Comparison of ENCODE assay signal across 8 cellular contexts in genomic region chr17:79391808-79392233, GRCh38.
DNase-seq lines count a peak whose midpoint lies in the region; ATAC-seq and TF ChIP-seq lines count a peak whose summit lies in the region.

No MANE protein-coding gene starts in this region.

- no peaks in the 10 kb centered on the region for H3K9me2 ChIP-seq in SK-N-SH

- intact Hi-C loops in activated naive CD4-positive, alpha-beta T cell treated with anti-CD3 and anti-CD28 coated beads for 36 hours (cut with micrococcal nuclease): loop anchor here (1.0 to 2.0 kb wide), 3 partner anchors 205 to 346 kb away; no protein-coding TSS in a partner anchor
- intact Hi-C loops in posterior cingulate gyrus (cut with DNase I): loop anchor here (5.0 kb wide), 1 partner anchor 370 kb away; the partner anchor contains the start of gene C1QTNF1

- TF ChIP-seq CTCF in SK-N-SH (IDR thresholded peaks at IDR 0.05): peak; percentile 95
- TF ChIP-seq CTCF in glutamatergic neuron (IDR thresholded peaks at IDR 0.05; ENCODE audit: partially characterized antibody, unreplicated experiment): peak; percentile 93

- no peak overlapping the region; a peak in 1 of 4 replicates for H3K4me3 ChIP-seq in SK-N-SH (ENCODE audit: low read depth in 2 of 2, low read length in 1 of 2)

- H3K4me3 Mint-ChIP-seq in activated naive CD4-positive, alpha-beta T cell treated with anti-CD3 and anti-CD28 coated beads for 36 hours: no peak overlapping the region
- H3K4me3 Mint-ChIP-seq in glutamatergic neuron (ENCODE audit: unreplicated experiment): no peak overlapping the region

- peaks cover 62% of the 10 kb centered on the region for H3K27me3 ChIP-seq in SK-N-SH (ENCODE audit: insufficient read depth)

- H3K36me3 Mint-ChIP-seq in activated naive CD4-positive, alpha-beta T cell treated with anti-CD3 and anti-CD28 coated beads for 36 hours (ENCODE audit: low read depth): no peaks in the 10 kb centered on the region
- peaks cover 14% of the 10 kb centered on the region for H3K36me3 Mint-ChIP-seq in glutamatergic neuron (ENCODE audit: unreplicated experiment)

- H3K27me3 Mint-ChIP-seq in activated naive CD4-positive, alpha-beta T cell treated with anti-CD3 and anti-CD28 coated beads for 36 hours (ENCODE audit: low read depth): peaks cover 48% of the 10 kb centered on the region
- H3K27me3 Mint-ChIP-seq in glutamatergic neuron (ENCODE audit: unreplicated experiment): peaks cover 18% of the 10 kb centered on the region

- H3K27ac ChIP-seq in SK-N-SH (ENCODE audit: low read depth in 2 of 2, low read length in 1 of 2): no peak overlapping the region

- DNase-seq in EH (ENCODE audit: low read depth): peak; percentile 61
- peak; percentile 72 for DNase-seq in NAMALWA (ENCODE audit: low spot score)
- peak; percentile 94 for DNase-seq in SK-N-SH
- peak; percentile 77 for DNase-seq in activated naive CD4-positive, alpha-beta T cell treated with anti-CD3 and anti-CD28 coated beads for 36 hours
- peak; percentile 87 for DNase-seq in glutamatergic neuron
- peak; percentile 55 to 95 (median 80) for DNase-seq in posterior cingulate gyrus
- DNase-seq in ureter (ENCODE audit: low spot score): peak; percentile 85

- H3K4me1 ChIP-seq in SK-N-SH (ENCODE audit: control insufficient read depth in 1 of 2, insufficient read depth in 2 of 2, low read depth in 1 of 2, low read length in 1 of 2): no peaks in the 10 kb centered on the region; a peak in 1 of 4 replicates

- peaks cover 3% of the 10 kb centered on the region for H3K4me1 Mint-ChIP-seq in activated naive CD4-positive, alpha-beta T cell treated with anti-CD3 and anti-CD28 coated beads for 36 hours (ENCODE audit: low read depth)
- H3K4me1 Mint-ChIP-seq in glutamatergic neuron (ENCODE audit: low read depth, unreplicated experiment): peaks cover 34% of the 10 kb centered on the region

- no peak overlapping the region for H3K4me2 ChIP-seq in SK-N-SH

- H2AFZ ChIP-seq in SK-N-SH (ENCODE audit: low read depth): no peak overlapping the region

- 4% methylated on average over 17 of the region's 18 CpGs for WGBS in SK-N-SH (ENCODE audit: low lambda C conversion rate)

- H3K79me2 ChIP-seq in SK-N-SH (ENCODE audit: insufficient read depth): no peaks in the 10 kb centered on the region

- H3K9me3 ChIP-seq in SK-N-SH: no peaks in the 10 kb centered on the region

- TF ChIP-seq RAD21 in SK-N-SH (IDR thresholded peaks at IDR 0.05; ENCODE audit: low read length): peak; percentile 87

- POLR2A ChIA-PET in SK-N-SH (lab: Yijun Ruan, JAX): interaction anchor here (0.6 kb wide), 2 partner anchors 202 to 304 kb away, joined by 3 read pairs; no protein-coding TSS in a partner anchor

- no peaks in the 10 kb centered on the region for H3F3A ChIP-seq in SK-N-SH (replicated peaks; ENCODE audit: insufficient read depth)

- no peak overlapping the region for H3K27ac Mint-ChIP-seq in activated naive CD4-positive, alpha-beta T cell treated with anti-CD3 and anti-CD28 coated beads for 36 hours
- H3K27ac Mint-ChIP-seq in glutamatergic neuron (ENCODE audit: unreplicated experiment): no peak overlapping the region

- ATAC-seq in HG03196 (IDR thresholded peaks at IDR 0.05; ENCODE audit: unreplicated experiment): no peak

- no peak overlapping the region for H3K9ac ChIP-seq in SK-N-SH

- TF ChIP-seq EP300 in SK-N-SH (IDR thresholded peaks at IDR 0.05; ENCODE audit: borderline replicate concordance in 1 of 2, low read depth in 1 of 2, low read length in 1 of 2): no peak

- H3K9me3 Mint-ChIP-seq in activated naive CD4-positive, alpha-beta T cell treated with anti-CD3 and anti-CD28 coated beads for 36 hours: no peaks in the 10 kb centered on the region
- peaks cover 30% of the 10 kb centered on the region for H3K9me3 Mint-ChIP-seq in glutamatergic neuron (ENCODE audit: unreplicated experiment)

- CTCF ChIA-PET in SK-N-SH (lab: Yijun Ruan, JAX): interaction anchor here (0.5 to 23.4 kb wide), 98 partner anchors 7 to 405 kb away, joined by 3 to 1340 read pairs (median 7); partner anchors contain the start of genes ENGASE and RBFOX3
- CTCF ChIA-PET in activated naive CD4-positive, alpha-beta T cell treated with anti-CD3 and anti-CD28 coated beads for 36 hours (lab: Charles Lee): interaction anchor here (0.6 to 4.4 kb wide), 20 partner anchors 9 to 346 kb away, joined by 3 to 61 read pairs (median 4); no protein-coding TSS in a partner anchor

- no peaks in the 10 kb centered on the region for H4K20me1 ChIP-seq in SK-N-SH (ENCODE audit: insufficient read depth)

- H3K36me3 ChIP-seq in SK-N-SH (replicated peaks in 1 of 2; ENCODE audit: control insufficient read depth in 1 of 2, insufficient read depth in 2 of 2, low read length in 1 of 2): no peaks in the 10 kb centered on the region

TF ChIP-seq in SK-N-SH, 30 proteins besides CTCF, POLR2A, EP300 and RAD21:
- TF ChIP-seq SMC3 (IDR thresholded peaks at IDR 0.05; ENCODE audit: low read depth, low read length): peak; percentile 93
- no peak for TF ChIP-seq TEAD4 (IDR thresholded peaks at IDR 0.05; ENCODE audit: borderline replicate concordance, insufficient read depth)
- TF ChIP-seq GATA2 (CRISPR knock-in tag; IDR thresholded peaks at IDR 0.05): no peak
